Comparison of ENCODE assay signal across 1 cellular context in the genomic region with DNA sequence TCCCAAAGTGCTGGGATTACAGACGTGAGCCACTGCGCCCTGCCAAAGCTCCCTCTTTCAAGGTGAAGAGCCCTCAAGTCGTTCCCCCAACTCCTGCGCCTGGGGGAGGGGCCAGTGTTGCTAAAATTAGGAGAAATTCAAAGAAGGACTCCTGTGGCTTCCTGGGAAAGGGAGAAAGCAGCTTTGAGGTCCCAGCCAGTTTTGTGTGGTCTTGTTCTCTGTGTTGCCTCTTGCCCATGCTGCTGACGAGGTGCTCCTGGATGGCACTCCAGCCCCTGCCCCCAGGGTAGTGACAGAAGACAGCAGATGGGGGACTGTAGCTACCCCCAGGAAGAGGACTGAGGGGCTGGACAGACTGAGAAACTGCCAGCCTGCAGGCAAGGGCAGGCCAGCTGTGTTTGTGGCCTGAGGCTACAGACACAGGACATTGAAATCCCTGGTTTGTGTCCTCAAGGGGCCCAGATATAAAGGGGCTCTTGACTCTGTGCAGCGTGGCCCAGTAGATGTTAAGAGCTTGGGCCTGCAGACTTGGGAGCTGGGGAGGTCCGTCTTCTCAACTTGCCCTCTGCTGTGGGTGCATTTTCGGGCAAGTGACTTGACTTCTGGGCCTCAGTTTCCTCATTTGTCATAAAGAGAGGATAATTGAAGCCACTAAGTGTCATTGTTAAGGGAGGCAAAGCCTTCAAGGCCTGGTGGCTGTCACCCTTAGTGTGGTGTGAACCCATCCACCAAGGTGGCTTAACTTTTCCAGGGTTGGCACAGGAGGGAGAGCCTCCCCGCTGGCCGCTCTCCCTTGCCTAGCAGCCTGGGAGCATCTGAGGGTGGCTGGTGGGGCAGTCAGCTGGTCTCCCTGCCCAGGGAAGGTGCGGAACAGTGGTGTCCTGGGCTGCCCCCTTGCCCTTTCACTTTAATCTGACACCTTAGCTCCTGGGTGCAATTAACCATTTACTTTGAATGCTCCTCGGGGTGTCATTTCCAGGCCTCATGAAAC.
TF ChIP-seq lines count a peak whose summit lies in the region.

No MANE protein-coding gene starts in this region.

TF ChIP-seq in K562, 482 proteins besides CTCF, POLR2A, EP300 and RAD21 (continues in another document):
- TF ChIP-seq BCOR (IDR thresholded peaks at IDR 0.05) (0 out of 2 replicates have a peak, but pooled peaks have one; percentile 38), NR2F6 (CRISPR knock-in tag; IDR thresholded peaks at IDR 0.05) (no peak), POLR2AphosphoS2 (IDR thresholded peaks at IDR 0.05; ENCODE audit: low read length) (peak; percentile 67; the same call in 1 of the 2 replicates), CEBPG (CRISPR knock-in tag; IDR thresholded peaks at IDR 0.05) (no peak), CEBPG (tag; conservative IDR thresholded peaks at IDR 0.05 in 1 of 2, IDR thresholded peaks at IDR 0.05 in 1 of 2) (no peak), ZNF668 (CRISPR knock-in tag; IDR thresholded peaks at IDR 0.05) (peak; percentile 33; the same call in 1 of the 2 replicates), ZC3H4 (CRISPR knock-in tag; IDR thresholded peaks at IDR 0.05; ENCODE audit: borderline replicate concordance) (0 out of 2 replicates have a peak, but pooled peaks have one; percentile 12), TCF3 (CRISPR knock-in tag; IDR thresholded peaks at IDR 0.05) (peak; percentile 31; the same call in 1 of the 2 replicates), RBFOX2 (IDR thresholded peaks at IDR 0.05; ENCODE audit: low read depth, low read length) (peak; percentile 70), CBFB (CRISPR knock-in tag; IDR thresholded peaks at IDR 0.05) (0 out of 2 replicates have a peak, but pooled peaks have one; percentile 44), ARID1B (IDR thresholded peaks at IDR 0.05) (0 out of 2 replicates have a peak, but pooled peaks have one; percentile 25), ZNF507 (tag; conservative IDR thresholded peaks at IDR 0.05) (no peak), ZNF282 (CRISPR knock-in tag; IDR thresholded peaks at IDR 0.05) (0 out of 2 replicates have a peak, but pooled peaks have one; percentile 77), TBL1XR1 (IDR thresholded peaks at IDR 0.05; ENCODE audit: low read length in 2 of 2) (peak in 1 of 2 experiments; percentile 69; a peak in 2 of 4 replicates), SREBF2 (CRISPR knock-in tag; IDR thresholded peaks at IDR 0.05) (no peak), SMAD4 (CRISPR knock-in tag; conservative IDR thresholded peaks at IDR 0.05) (peak; percentile 68; the same call in 1 of the 2 replicates), CCAR2 (IDR thresholded peaks at IDR 0.05; ENCODE audit: low read depth, low read length) (no peak), POLR2B (IDR thresholded peaks at IDR 0.05; ENCODE audit: low read depth, partially characterized antibody) (peak; percentile 19), USF1 (CRISPR knock-in tag; IDR thresholded peaks at IDR 0.05) (peak; percentile 18; the same call in 1 of the 2 replicates), POLR3G (IDR thresholded peaks at IDR 0.05; ENCODE audit: extremely low read depth, insufficient read length, insufficient replicate concordance) (no peak), PTBP1 (IDR thresholded peaks at IDR 0.05; ENCODE audit: low read depth, low read length) (no peak), ZNF431 (CRISPR knock-in tag; IDR thresholded peaks at IDR 0.05) (0 out of 2 replicates have a peak, but pooled peaks have one; percentile 18), XRCC5 (IDR thresholded peaks at IDR 0.05; ENCODE audit: low read depth, low read length) (peak; percentile 43), ELF2 (CRISPR knock-in tag; IDR thresholded peaks at IDR 0.05) (no peak), GABPA (tag; conservative IDR thresholded peaks at IDR 0.05; ENCODE audit: low read depth) (no peak), ESRRB (CRISPR knock-in tag; IDR thresholded peaks at IDR 0.05; ENCODE audit: borderline replicate concordance) (no peak), ETS1 (conservative IDR thresholded peaks at IDR 0.05; ENCODE audit: control insufficient read depth, low read depth, low read length) (0 out of 2 replicates have a peak, but pooled peaks have one; percentile 25), ATF6 (CRISPR knock-in tag; IDR thresholded peaks at IDR 0.05) (0 out of 2 replicates have a peak, but pooled peaks have one; percentile 46), MTF1 (CRISPR knock-in tag; IDR thresholded peaks at IDR 0.05; ENCODE audit: borderline replicate concordance) (no peak), ZNF707 (CRISPR knock-in tag; conservative IDR thresholded peaks at IDR 0.05) (no peak), ETV5 (CRISPR knock-in tag; IDR thresholded peaks at IDR 0.05; ENCODE audit: low read depth) (0 out of 2 replicates have a peak, but pooled peaks have one; percentile 38), SOX6 (IDR thresholded peaks at IDR 0.05) (0 out of 2 replicates have a peak, but pooled peaks have one; percentile 21), AFF1 (IDR thresholded peaks at IDR 0.05; ENCODE audit: low read depth in 1 of 2, partially characterized antibody in 2 of 2) (peak in 1 of 2 experiments; percentile 4), KAT2B (IDR thresholded peaks at IDR 0.05; ENCODE audit: low read depth, low read length) (no peak)
- TF ChIP-seq, protein P1, sequence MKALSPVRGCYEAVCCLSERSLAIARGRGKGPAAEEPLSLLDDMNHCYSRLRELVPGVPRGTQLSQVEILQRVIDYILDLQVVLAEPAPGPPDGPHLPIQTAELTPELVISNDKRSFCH (CRISPR knock-in tag; IDR thresholded peaks at IDR 0.05): no peak
- TF ChIP-seq, protein P1 (tag; IDR thresholded peaks at IDR 0.05): peak; percentile 52; the same call in 1 of the 2 replicates
- TF ChIP-seq, protein P2, sequence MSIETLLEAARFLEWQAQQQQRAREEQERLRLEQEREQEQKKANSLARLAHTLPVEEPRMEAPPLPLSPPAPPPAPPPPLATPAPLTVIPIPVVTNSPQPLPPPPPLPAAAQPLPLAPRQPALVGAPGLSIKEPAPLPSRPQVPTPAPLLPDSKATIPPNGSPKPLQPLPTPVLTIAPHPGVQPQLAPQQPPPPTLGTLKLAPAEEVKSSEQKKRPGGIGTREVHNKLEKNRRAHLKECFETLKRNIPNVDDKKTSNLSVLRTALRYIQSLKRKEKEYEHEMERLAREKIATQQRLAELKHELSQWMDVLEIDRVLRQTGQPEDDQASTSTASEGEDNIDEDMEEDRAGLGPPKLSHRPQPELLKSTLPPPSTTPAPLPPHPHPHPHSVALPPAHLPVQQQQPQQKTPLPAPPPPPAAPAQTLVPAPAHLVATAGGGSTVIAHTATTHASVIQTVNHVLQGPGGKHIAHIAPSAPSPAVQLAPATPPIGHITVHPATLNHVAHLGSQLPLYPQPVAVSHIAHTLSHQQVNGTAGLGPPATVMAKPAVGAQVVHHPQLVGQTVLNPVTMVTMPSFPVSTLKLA (conservative IDR thresholded peaks at IDR 0.05): 0 out of 4 replicates have a peak, but pooled peaks of 1 of the 2 experiments have one; percentile 3
- TF ChIP-seq, protein P3, sequence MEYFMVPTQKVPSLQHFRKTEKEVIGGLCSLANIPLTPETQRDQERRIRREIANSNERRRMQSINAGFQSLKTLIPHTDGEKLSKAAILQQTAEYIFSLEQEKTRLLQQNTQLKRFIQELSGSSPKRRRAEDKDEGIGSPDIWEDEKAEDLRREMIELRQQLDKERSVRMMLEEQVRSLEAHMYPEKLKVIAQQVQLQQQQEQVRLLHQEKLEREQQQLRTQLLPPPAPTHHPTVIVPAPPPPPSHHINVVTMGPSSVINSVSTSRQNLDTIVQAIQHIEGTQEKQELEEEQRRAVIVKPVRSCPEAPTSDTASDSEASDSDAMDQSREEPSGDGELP (CRISPR knock-in tag; IDR thresholded peaks at IDR 0.05; ENCODE audit: borderline replicate concordance): peak; percentile 68
- TF ChIP-seq, protein P4, sequence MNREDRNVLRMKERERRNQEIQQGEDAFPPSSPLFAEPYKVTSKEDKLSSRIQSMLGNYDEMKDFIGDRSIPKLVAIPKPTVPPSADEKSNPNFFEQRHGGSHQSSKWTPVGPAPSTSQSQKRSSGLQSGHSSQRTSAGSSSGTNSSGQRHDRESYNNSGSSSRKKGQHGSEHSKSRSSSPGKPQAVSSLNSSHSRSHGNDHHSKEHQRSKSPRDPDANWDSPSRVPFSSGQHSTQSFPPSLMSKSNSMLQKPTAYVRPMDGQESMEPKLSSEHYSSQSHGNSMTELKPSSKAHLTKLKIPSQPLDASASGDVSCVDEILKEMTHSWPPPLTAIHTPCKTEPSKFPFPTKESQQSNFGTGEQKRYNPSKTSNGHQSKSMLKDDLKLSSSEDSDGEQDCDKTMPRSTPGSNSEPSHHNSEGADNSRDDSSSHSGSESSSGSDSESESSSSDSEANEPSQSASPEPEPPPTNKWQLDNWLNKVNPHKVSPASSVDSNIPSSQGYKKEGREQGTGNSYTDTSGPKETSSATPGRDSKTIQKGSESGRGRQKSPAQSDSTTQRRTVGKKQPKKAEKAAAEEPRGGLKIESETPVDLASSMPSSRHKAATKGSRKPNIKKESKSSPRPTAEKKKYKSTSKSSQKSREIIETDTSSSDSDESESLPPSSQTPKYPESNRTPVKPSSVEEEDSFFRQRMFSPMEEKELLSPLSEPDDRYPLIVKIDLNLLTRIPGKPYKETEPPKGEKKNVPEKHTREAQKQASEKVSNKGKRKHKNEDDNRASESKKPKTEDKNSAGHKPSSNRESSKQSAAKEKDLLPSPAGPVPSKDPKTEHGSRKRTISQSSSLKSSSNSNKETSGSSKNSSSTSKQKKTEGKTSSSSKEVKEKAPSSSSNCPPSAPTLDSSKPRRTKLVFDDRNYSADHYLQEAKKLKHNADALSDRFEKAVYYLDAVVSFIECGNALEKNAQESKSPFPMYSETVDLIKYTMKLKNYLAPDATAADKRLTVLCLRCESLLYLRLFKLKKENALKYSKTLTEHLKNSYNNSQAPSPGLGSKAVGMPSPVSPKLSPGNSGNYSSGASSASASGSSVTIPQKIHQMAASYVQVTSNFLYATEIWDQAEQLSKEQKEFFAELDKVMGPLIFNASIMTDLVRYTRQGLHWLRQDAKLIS (CRISPR knock-in tag; IDR thresholded peaks at IDR 0.05): peak; percentile 57; the same call in 1 of the 2 replicates
